9 cellular contexts compared by ENCODE assay signal in genomic region chr19:47863514-47863936, GRCh38. TPM values are rescaled to one million over a fixed set of nuclear protein-coding genes. Genes with fewer than 3 reads are reported as not detected.
DNase-seq lines count a peak whose midpoint lies in the region; ATAC-seq and TF ChIP-seq lines count a peak whose summit lies in the region.
"Had no signal": no experiment of that assay in that cellular context is flagged by ENCODE, and none has a peak within 500 bp of the region (broad histone marks: within the 10 kb centered on the region; RNA-seq: fewer than 3 reads in every experiment).

No MANE protein-coding gene starts in this region.

- H2AFZ ChIP-seq in SK-N-SH (ENCODE audit: low read depth) (no peak overlapping the region), parathyroid adenoma (no peak overlapping the region)

- DNase-seq in M059J (ENCODE audit: low read depth) (peak; percentile 75), SK-N-SH (peak; percentile 93), glutamatergic neuron (peak; percentile 98), type B pancreatic cell (ENCODE audit: extremely low spot score, unreplicated experiment) (peak; percentile 95)
- peak; percentile 88 for DNase-seq in activated naive CD4-positive, alpha-beta T cell treated with anti-CD3 and anti-CD28 coated beads, Interleukin-2, amount 10 ng/mL, durations not matched to agents 7 days and 5 days

- H3K9me3 Mint-ChIP-seq in activated naive CD4-positive, alpha-beta T cell treated with anti-CD3 and anti-CD28 coated beads, Interleukin-2, amount 10 ng/mL, durations not matched to agents 7 days and 5 days: no peaks in the 10 kb centered on the region
- H3K9me3 Mint-ChIP-seq in glutamatergic neuron (ENCODE audit: unreplicated experiment) (peaks cover 5% of the 10 kb centered on the region), type B pancreatic cell (no peaks in the 10 kb centered on the region)

- H3K27ac Mint-ChIP-seq in activated naive CD4-positive, alpha-beta T cell treated with anti-CD3 and anti-CD28 coated beads, Interleukin-2, amount 10 ng/mL, durations not matched to agents 7 days and 5 days: no peak overlapping the region
- H3K27ac Mint-ChIP-seq in glutamatergic neuron (ENCODE audit: unreplicated experiment) (peak overlapping the region; percentile 90), type B pancreatic cell (peak overlapping the region; percentile 52)

- H3K9ac ChIP-seq in SK-N-SH (no peak overlapping the region), parathyroid adenoma (no peak overlapping the region)

- TF ChIP-seq CTCF in DOHH2 (IDR thresholded peaks at IDR 0.05; ENCODE audit: low read depth, low read length, poor library complexity, severe bottlenecking) (peak; percentile 98), SK-N-SH (IDR thresholded peaks at IDR 0.05) (peak; percentile 97), glutamatergic neuron (IDR thresholded peaks at IDR 0.05; ENCODE audit: partially characterized antibody, unreplicated experiment) (peak; percentile 97), parathyroid adenoma (IDR thresholded peaks at IDR 0.05) (peak; percentile 96), type B pancreatic cell (conservative IDR thresholded peaks at IDR 0.05) (peak; percentile 98)

- H3K4me1 ChIP-seq in DOHH2 (ENCODE audit: control insufficient read depth, low read length) (no peaks in the 10 kb centered on the region), SK-N-SH (ENCODE audit: control insufficient read depth in 1 of 2, insufficient read depth in 2 of 2, low read depth in 1 of 2, low read length in 1 of 2) (no peaks in the 10 kb centered on the region), parathyroid adenoma (no peaks in the 10 kb centered on the region)

- H3K36me3 Mint-ChIP-seq in activated naive CD4-positive, alpha-beta T cell treated with anti-CD3 and anti-CD28 coated beads, Interleukin-2, amount 10 ng/mL, durations not matched to agents 7 days and 5 days: no peaks in the 10 kb centered on the region
- H3K36me3 Mint-ChIP-seq in glutamatergic neuron (ENCODE audit: unreplicated experiment): no peaks in the 10 kb centered on the region
- no peaks in the 10 kb centered on the region for H3K36me3 Mint-ChIP-seq in type B pancreatic cell

- CTCF ChIA-PET in SK-N-SH (lab: Yijun Ruan, JAX): interaction anchor here (0.6 to 8.1 kb wide), 34 partner anchors 8 to 391 kb away, joined by 3 to 89 read pairs (median 4); partner anchors contain the start of gene SULT2A1
- CTCF ChIA-PET in activated naive CD4-positive, alpha-beta T cell treated with anti-CD3 and anti-CD28 coated beads, Interleukin-2, amount 10 ng/mL, durations not matched to agents 7 days and 5 days (lab: Charles Lee): interaction anchor here (0.7 to 1.6 kb wide), 8 partner anchors 9 to 73 kb away, joined by 3 to 6 read pairs (median 3); no protein-coding TSS in a partner anchor

- H3K4me2 ChIP-seq in DOHH2 (ENCODE audit: low read length) (no peak overlapping the region), SK-N-SH (no peak overlapping the region), parathyroid adenoma (ENCODE audit: low read length) (no peak overlapping the region)

- H3K27me3 ChIP-seq in DOHH2 (ENCODE audit: control insufficient read depth, low read length) (no peaks in the 10 kb centered on the region), SK-N-SH (ENCODE audit: insufficient read depth) (peaks cover 28% of the 10 kb centered on the region; the same call in 1 of the 2 replicates), parathyroid adenoma (ENCODE audit: control insufficient read depth, insufficient read depth, low read length) (no peaks in the 10 kb centered on the region)

- no peak overlapping the region for H3K4me3 Mint-ChIP-seq in activated naive CD4-positive, alpha-beta T cell treated with anti-CD3 and anti-CD28 coated beads, Interleukin-2, amount 10 ng/mL, durations not matched to agents 7 days and 5 days
- H3K4me3 Mint-ChIP-seq in glutamatergic neuron (ENCODE audit: unreplicated experiment): peak overlapping the region; percentile 20
- H3K4me3 Mint-ChIP-seq in type B pancreatic cell: peak overlapping the region; percentile 10

- H3K9me2 ChIP-seq in DOHH2 (replicated peaks; ENCODE audit: control insufficient read depth, low read length): no peaks in the 10 kb centered on the region
- no peaks in the 10 kb centered on the region for H3K9me2 ChIP-seq in SK-N-SH

- H3K36me3 ChIP-seq in DOHH2 (ENCODE audit: control insufficient read depth, low read length): no peaks in the 10 kb centered on the region
- no peaks in the 10 kb centered on the region for H3K36me3 ChIP-seq in SK-N-SH (replicated peaks in 1 of 2; ENCODE audit: control insufficient read depth in 1 of 2, insufficient read depth in 2 of 2, low read length in 1 of 2)
- H3K36me3 ChIP-seq in parathyroid adenoma (ENCODE audit: control insufficient read depth, insufficient read depth, low read length): no peaks in the 10 kb centered on the region

- no peak for ATAC-seq in GM21526 (IDR thresholded peaks at IDR 0.05; ENCODE audit: low FRiP score, unreplicated experiment)

- H3K9me3 ChIP-seq in DOHH2 (ENCODE audit: control insufficient read depth, insufficient read depth, low read length): no peaks in the 10 kb centered on the region
- H3K9me3 ChIP-seq in SK-N-SH: no peaks in the 10 kb centered on the region
- H3K9me3 ChIP-seq in parathyroid adenoma (ENCODE audit: control insufficient read depth, low read length): no peaks in the 10 kb centered on the region

- POLR2A ChIA-PET in SK-N-SH (lab: Yijun Ruan, JAX): no interaction called here

- 17% methylated on average over 14 of the region's 14 CpGs for WGBS in SK-N-SH (ENCODE audit: low lambda C conversion rate)

- TF ChIP-seq RAD21 in SK-N-SH (IDR thresholded peaks at IDR 0.05; ENCODE audit: low read length): peak; percentile 87

- H3K27me3 Mint-ChIP-seq in activated naive CD4-positive, alpha-beta T cell treated with anti-CD3 and anti-CD28 coated beads, Interleukin-2, amount 10 ng/mL, durations not matched to agents 7 days and 5 days: peaks cover 30% of the 10 kb centered on the region
- H3K27me3 Mint-ChIP-seq in glutamatergic neuron (ENCODE audit: unreplicated experiment): no peaks in the 10 kb centered on the region
- H3K27me3 Mint-ChIP-seq in type B pancreatic cell: peaks cover 3% of the 10 kb centered on the region

- H3K27ac ChIP-seq in DOHH2 (ENCODE audit: low read depth, low read length) (no peak overlapping the region), SK-N-SH (ENCODE audit: low read depth in 2 of 2, low read length in 1 of 2) (no peak overlapping the region), parathyroid adenoma (no peak overlapping the region)

- TF ChIP-seq EP300 in SK-N-SH (IDR thresholded peaks at IDR 0.05; ENCODE audit: borderline replicate concordance in 1 of 2, low read depth in 1 of 2, low read length in 1 of 2): no peak

- H3F3A ChIP-seq in DOHH2 (ENCODE audit: control insufficient read depth, insufficient read depth) (no peaks in the 10 kb centered on the region), SK-N-SH (replicated peaks; ENCODE audit: insufficient read depth) (no peaks in the 10 kb centered on the region)

- H3K4me1 Mint-ChIP-seq in activated naive CD4-positive, alpha-beta T cell treated with anti-CD3 and anti-CD28 coated beads, Interleukin-2, amount 10 ng/mL, durations not matched to agents 7 days and 5 days: no peaks in the 10 kb centered on the region
- H3K4me1 Mint-ChIP-seq in glutamatergic neuron (ENCODE audit: low read depth, unreplicated experiment): peaks cover 4% of the 10 kb centered on the region
- peaks cover 6% of the 10 kb centered on the region for H3K4me1 Mint-ChIP-seq in type B pancreatic cell (ENCODE audit: unreplicated experiment)

- H3K79me2 ChIP-seq in DOHH2 (ENCODE audit: control insufficient read depth, low read length) (no peaks in the 10 kb centered on the region), SK-N-SH (ENCODE audit: insufficient read depth) (no peaks in the 10 kb centered on the region), parathyroid adenoma (no peaks in the 10 kb centered on the region)

- no peaks in the 10 kb centered on the region for H4K20me1 ChIP-seq in DOHH2 (ENCODE audit: control insufficient read depth, insufficient read depth, low read depth, low read length)
- no peaks in the 10 kb centered on the region for H4K20me1 ChIP-seq in SK-N-SH (ENCODE audit: insufficient read depth)

- H3K4me3 ChIP-seq in DOHH2 (ENCODE audit: low read length): no peak overlapping the region
- no peak overlapping the region for H3K4me3 ChIP-seq in SK-N-SH (ENCODE audit: low read depth in 2 of 2, low read length in 1 of 2)
- H3K4me3 ChIP-seq in parathyroid adenoma (ENCODE audit: low read depth, low read length): no peak overlapping the region

TF ChIP-seq in SK-N-SH, 30 proteins besides CTCF, POLR2A, EP300 and RAD21 (continues in another document):
- peak; percentile 75 for TF ChIP-seq SMC3 (IDR thresholded peaks at IDR 0.05; ENCODE audit: low read depth, low read length)

RNA-seq across cellular contexts. Expression of gene TPRX2, which starts 4.5 kb away (rescaled TPM):
- not detected in 2 replicates for total RNA-seq in M059J (2014; rRNA removed; shearing (Covaris generic))
- polyA plus RNA-seq in SK-N-SH (2012; rRNA removed): not detected in 2 replicates
- not detected in 2 replicates for polyA plus RNA-seq in SK-N-SH (2012; cell fraction: cytosol; rRNA removed)
- polyA plus RNA-seq in SK-N-SH (2012; cell fraction: nucleus; rRNA removed): not detected in 2 replicates
- not detected for total RNA-seq in glutamatergic neuron (ENCODE audit: unreplicated experiment)
- total RNA-seq in type B pancreatic cell (ENCODE audit: low replicate concordance): not detected in 2 replicates
- polyA plus RNA-seq: esophagus had no signal

RNA-seq across cellular contexts. Expression of gene SULT2A1, which starts 22.6 kb away (rescaled TPM):
- not detected in 2 replicates for total RNA-seq in M059J (2014; rRNA removed; shearing (Covaris generic))
- not detected in 2 replicates for polyA plus RNA-seq in SK-N-SH (2012; rRNA removed)
- polyA plus RNA-seq in SK-N-SH (2012; cell fraction: cytosol; rRNA removed): not detected in 2 replicates
- polyA plus RNA-seq in SK-N-SH (2012; cell fraction: nucleus; rRNA removed): not detected in 2 replicates
- total RNA-seq in glutamatergic neuron (ENCODE audit: unreplicated experiment): not detected
- total RNA-seq in type B pancreatic cell (ENCODE audit: low replicate concordance): 4.4 and 9.8 TPM in 2 replicates

RNA-seq across cellular contexts. Expression of gene CRX, which starts 41.8 kb away (rescaled TPM):
- not detected in 2 replicates for total RNA-seq in M059J (2014; rRNA removed; shearing (Covaris generic))
- polyA plus RNA-seq in SK-N-SH (2012; rRNA removed): not detected in 2 replicates
- not detected in 2 replicates for polyA plus RNA-seq in SK-N-SH (2012; cell fraction: cytosol; rRNA removed)
- not detected in 2 replicates for polyA plus RNA-seq in SK-N-SH (2012; cell fraction: nucleus; rRNA removed)
- total RNA-seq in glutamatergic neuron (ENCODE audit: unreplicated experiment) (not detected), type B pancreatic cell (ENCODE audit: low replicate concordance) (not detected in 2 replicates)
- polyA plus RNA-seq: esophagus had no signal

RNA-seq across cellular contexts. Expression of gene TPRX1, which starts 59.2 kb away (rescaled TPM):
- total RNA-seq in M059J (2014; rRNA removed; shearing (Covaris generic)): not detected in 2 replicates
- polyA plus RNA-seq in SK-N-SH (2012; rRNA removed): not detected in 2 replicates
- 0.01 TPM in 1 of 2 replicates, not detected in the other for polyA plus RNA-seq in SK-N-SH (2012; cell fraction: cytosol; rRNA removed)
- polyA plus RNA-seq in SK-N-SH (2012; cell fraction: nucleus; rRNA removed): not detected in 2 replicates
- not detected for total RNA-seq in glutamatergic neuron (ENCODE audit: unreplicated experiment)
- total RNA-seq in type B pancreatic cell (ENCODE audit: low replicate concordance): not detected in 2 replicates
- polyA plus RNA-seq: esophagus had no signal
